23 cellular contexts compared by ENCODE assay signal in genomic region chr16:49457196-49457595, GRCh38.
DNase-seq lines count a peak whose midpoint lies in the region; ATAC-seq and TF ChIP-seq lines count a peak whose summit lies in the region.
"Had no signal": no experiment of that assay in that cellular context is flagged by ENCODE, and none has a peak within 500 bp of the region (broad histone marks: within the 10 kb centered on the region; RNA-seq: fewer than 3 reads in every experiment).

No MANE protein-coding gene starts in this region.

- peaks cover 4% of the 10 kb centered on the region for H3K27me3 Mint-ChIP-seq in activated CD8-positive, alpha-beta memory T cell treated with anti-CD3 and anti-CD28 coated beads, Interleukin-2, amount 10 ng/mL, durations not matched to agents 7 days and 5 days

- no peak for ATAC-seq in DND-41 (ENCODE audit: insufficient read depth, low read depth)
- no peak for ATAC-seq in activated CD8-positive, alpha-beta memory T cell treated with anti-CD3 and anti-CD28 coated beads, Interleukin-2, amount 10 ng/mL, durations not matched to agents 7 days and 5 days
- no peak for ATAC-seq in left lobe of liver
- no peak for ATAC-seq in HG02588 (IDR thresholded peaks at IDR 0.05; ENCODE audit: unreplicated experiment)
- ATAC-seq in GM18867 (IDR thresholded peaks at IDR 0.05; ENCODE audit: unreplicated experiment): no peak
- ATAC-seq: HepG2, K562 had no signal

- H2AFZ ChIP-seq in DND-41 (ENCODE audit: low read depth, low read length): no peak overlapping the region

- TF ChIP-seq CTCF in DND-41 (IDR thresholded peaks at IDR 0.05; ENCODE audit: borderline replicate concordance, extremely low read depth, low read length, poor library complexity, severe bottlenecking): no peak

- no peaks in the 10 kb centered on the region for H3K36me3 Mint-ChIP-seq in activated CD8-positive, alpha-beta memory T cell treated with anti-CD3 and anti-CD28 coated beads, Interleukin-2, amount 10 ng/mL, durations not matched to agents 7 days and 5 days

- no peak overlapping the region for H3K4me2 ChIP-seq in DND-41 (ENCODE audit: insufficient read depth, low read length)

- H3K4me1 Mint-ChIP-seq in activated CD8-positive, alpha-beta memory T cell treated with anti-CD3 and anti-CD28 coated beads, Interleukin-2, amount 10 ng/mL, durations not matched to agents 7 days and 5 days: peaks cover under 1% of the 10 kb centered on the region

- H3K36me3 ChIP-seq in DND-41 (ENCODE audit: insufficient read depth, low read length): no peaks in the 10 kb centered on the region
- H3K36me3 ChIP-seq: BE2C, Peyer's patch, SJCRH30 had no signal

- H3K4me1 ChIP-seq in DND-41 (ENCODE audit: insufficient read depth, low read length): peaks cover 44% of the 10 kb centered on the region
- H3K4me1 ChIP-seq: BE2C, Peyer's patch, SJCRH30 had no signal

- H4K20me1 ChIP-seq in DND-41 (ENCODE audit: insufficient read depth, low read length): no peaks in the 10 kb centered on the region

- no peaks in the 10 kb centered on the region for H3K9me3 ChIP-seq in DND-41 (ENCODE audit: insufficient read depth, low read length, severe bottlenecking)
- H3K9me3 ChIP-seq: Peyer's patch, SJCRH30 had no signal

- no peaks in the 10 kb centered on the region for H3K9me3 Mint-ChIP-seq in activated CD8-positive, alpha-beta memory T cell treated with anti-CD3 and anti-CD28 coated beads, Interleukin-2, amount 10 ng/mL, durations not matched to agents 7 days and 5 days (ENCODE audit: low read depth)

- H3K27ac Mint-ChIP-seq in activated CD8-positive, alpha-beta memory T cell treated with anti-CD3 and anti-CD28 coated beads, Interleukin-2, amount 10 ng/mL, durations not matched to agents 7 days and 5 days: no peak overlapping the region

- H3K9ac ChIP-seq in DND-41 (ENCODE audit: low read depth, low read length): no peak overlapping the region

- no peak overlapping the region for H3K4me3 Mint-ChIP-seq in activated CD8-positive, alpha-beta memory T cell treated with anti-CD3 and anti-CD28 coated beads, Interleukin-2, amount 10 ng/mL, durations not matched to agents 7 days and 5 days

- H3K27ac ChIP-seq in DND-41 (ENCODE audit: low read length): no peak overlapping the region
- H3K27ac ChIP-seq: Peyer's patch, SJCRH30 had no signal

- CTCF ChIA-PET in activated CD8-positive, alpha-beta memory T cell treated with anti-CD3 and anti-CD28 coated beads, Interleukin-2, amount 10 ng/mL, durations not matched to agents 7 days and 5 days (lab: Charles Lee): no interaction called here

- DNase-seq in DND-41 (peak; percentile 2), left lobe of liver (ENCODE audit: low spot score) (peak; percentile 10), H4 (ENCODE audit: low spot score) (no peak)
- DNase-seq in activated CD8-positive, alpha-beta memory T cell treated with anti-CD3 and anti-CD28 coated beads, Interleukin-2, amount 10 ng/mL, durations not matched to agents 7 days and 5 days: peak; percentile 15
- DNase-seq in stimulated activated CD8-positive, alpha-beta memory T cell treated with anti-CD3 and anti-CD28 coated beads, Interleukin-4, amount 100 ng/mL, for 48 hours: peak; percentile 13
- DNase-seq in NK-92 treated with Interleukin-12 subunit alpha and Interleukin-12 subunit beta, amount 100 ng/mL, for 24 hours (lab: John Stamatoyannopoulos, UW): no peak
- DNase-seq: BE2C, DMS53, EL, GF-D8, MM.1S, NCI-H1048, NCI-H1417 treated with DMSO at 0.1 percent for 48 hours, NCI-H187, NCI-H2227 treated with DMSO at 0.1 percent for 48 hours, NCI-H510A, NCI-H748 treated with DMSO at 0.1 percent for 48 hours, SJCRH30 had no signal

- H3K79me2 ChIP-seq in DND-41 (ENCODE audit: insufficient read depth, low read length): no peaks in the 10 kb centered on the region

- no peaks in the 10 kb centered on the region for H3K27me3 ChIP-seq in DND-41 (ENCODE audit: insufficient read depth, low read length, poor library complexity)
- H3K27me3 ChIP-seq: BE2C, Peyer's patch had no signal

- H3K4me3 ChIP-seq in DND-41 (ENCODE audit: low read depth in 1 of 2, low read length in 2 of 2): no peak overlapping the region
- H3K4me3 ChIP-seq: K562, Peyer's patch, SJCRH30 had no signal

Comparison
In these comparisons a context has a peak if more than half of its experiments do, and no peak if none do; other contexts are left out.
1. DNase-seq: peak in DND-41 (single experiment), activated CD8-positive, alpha-beta memory T cell treated with anti-CD3 and anti-CD28 coated beads, Interleukin-2, amount 10 ng/mL, durations not matched to agents 7 days and 5 days (single experiment), left lobe of liver (single experiment) and stimulated activated CD8-positive, alpha-beta memory T cell treated with anti-CD3 and anti-CD28 coated beads, Interleukin-4, amount 100 ng/mL, for 48 hours (single experiment); none in NK-92 treated with Interleukin-12 subunit alpha and Interleukin-12 subunit beta, amount 100 ng/mL, for 24 hours (single experiment) and H4 (single experiment).